1 cellular context compared by ENCODE assay signal in the genomic region with DNA sequence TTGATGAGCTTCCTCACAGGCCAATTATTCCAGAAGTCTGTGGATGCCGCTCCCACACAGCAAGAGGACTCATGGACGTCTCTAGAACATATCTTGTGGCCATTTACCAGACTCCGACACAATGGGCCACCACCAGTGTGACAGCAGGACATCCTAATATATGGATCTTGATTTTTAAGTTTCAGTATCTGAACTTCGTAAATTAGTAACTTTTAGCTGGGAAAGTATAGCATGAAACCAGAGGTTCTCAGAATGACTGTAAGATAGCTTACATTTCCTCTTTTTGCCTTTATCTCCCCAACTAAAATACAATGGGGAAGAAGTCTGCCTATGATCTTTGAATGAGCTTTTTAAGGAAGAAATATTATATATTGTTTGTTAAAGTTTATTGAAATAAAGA.
TF ChIP-seq lines count a peak whose summit lies in the region.

No MANE protein-coding gene starts in this region.

TF ChIP-seq in GM12878, 131 proteins besides CTCF, POLR2A, EP300 and RAD21 (continued from another document and continues in another):
- TF ChIP-seq, protein P1, sequence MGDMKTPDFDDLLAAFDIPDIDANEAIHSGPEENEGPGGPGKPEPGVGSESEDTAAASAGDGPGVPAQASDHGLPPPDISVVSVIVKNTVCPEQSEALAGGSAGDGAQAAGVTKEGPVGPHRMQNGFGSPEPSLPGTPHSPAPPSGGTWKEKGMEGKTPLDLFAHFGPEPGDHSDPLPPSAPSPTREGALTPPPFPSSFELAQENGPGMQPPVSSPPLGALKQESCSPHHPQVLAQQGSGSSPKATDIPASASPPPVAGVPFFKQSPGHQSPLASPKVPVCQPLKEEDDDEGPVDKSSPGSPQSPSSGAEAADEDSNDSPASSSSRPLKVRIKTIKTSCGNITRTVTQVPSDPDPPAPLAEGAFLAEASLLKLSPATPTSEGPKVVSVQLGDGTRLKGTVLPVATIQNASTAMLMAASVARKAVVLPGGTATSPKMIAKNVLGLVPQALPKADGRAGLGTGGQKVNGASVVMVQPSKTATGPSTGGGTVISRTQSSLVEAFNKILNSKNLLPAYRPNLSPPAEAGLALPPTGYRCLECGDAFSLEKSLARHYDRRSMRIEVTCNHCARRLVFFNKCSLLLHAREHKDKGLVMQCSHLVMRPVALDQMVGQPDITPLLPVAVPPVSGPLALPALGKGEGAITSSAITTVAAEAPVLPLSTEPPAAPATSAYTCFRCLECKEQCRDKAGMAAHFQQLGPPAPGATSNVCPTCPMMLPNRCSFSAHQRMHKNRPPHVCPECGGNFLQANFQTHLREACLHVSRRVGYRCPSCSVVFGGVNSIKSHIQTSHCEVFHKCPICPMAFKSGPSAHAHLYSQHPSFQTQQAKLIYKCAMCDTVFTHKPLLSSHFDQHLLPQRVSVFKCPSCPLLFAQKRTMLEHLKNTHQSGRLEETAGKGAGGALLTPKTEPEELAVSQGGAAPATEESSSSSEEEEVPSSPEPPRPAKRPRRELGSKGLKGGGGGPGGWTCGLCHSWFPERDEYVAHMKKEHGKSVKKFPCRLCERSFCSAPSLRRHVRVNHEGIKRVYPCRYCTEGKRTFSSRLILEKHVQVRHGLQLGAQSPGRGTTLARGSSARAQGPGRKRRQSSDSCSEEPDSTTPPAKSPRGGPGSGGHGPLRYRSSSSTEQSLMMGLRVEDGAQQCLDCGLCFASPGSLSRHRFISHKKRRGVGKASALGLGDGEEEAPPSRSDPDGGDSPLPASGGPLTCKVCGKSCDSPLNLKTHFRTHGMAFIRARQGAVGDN (IDR thresholded peaks at IDR 0.05): no peak
- TF ChIP-seq ZNF622 (IDR thresholded peaks at IDR 0.05) (no peak), ZNF24 (IDR thresholded peaks at IDR 0.05) (peak; percentile 50; the same call in 1 of the 2 replicates), LARP7 (IDR thresholded peaks at IDR 0.05) (no peak), EZH2 (IDR thresholded peaks at IDR 0.05; ENCODE audit: borderline replicate concordance, control insufficient read depth, low read depth, low read length) (no peak), ZNF274 (IDR thresholded peaks at IDR 0.05; ENCODE audit: insufficient read depth, insufficient read length) (no peak), FOXM1 (IDR thresholded peaks at IDR 0.05; ENCODE audit: low read depth, low read length) (peak; percentile 74; the same call in 1 of the 2 replicates), MEF2A (IDR thresholded peaks at IDR 0.05; ENCODE audit: insufficient read depth, low read depth, low read length) (0 out of 2 replicates have a peak, but pooled peaks have one; percentile 37), NBN (IDR thresholded peaks at IDR 0.05) (no peak), CHD4 (IDR thresholded peaks at IDR 0.05) (no peak), PML (IDR thresholded peaks at IDR 0.05; ENCODE audit: low read length) (no peak), RCOR1 (conservative IDR thresholded peaks at IDR 0.05; ENCODE audit: low read depth, low read length) (peak; percentile 83; the same call in 1 of the 2 replicates), HCFC1 (IDR thresholded peaks at IDR 0.05; ENCODE audit: low read length) (no peak), RBBP5 (conservative IDR thresholded peaks at IDR 0.05) (no peak), SRF (IDR thresholded peaks at IDR 0.05; ENCODE audit: low read depth in 2 of 2, low read length in 2 of 2) (no peak), PAX8 (IDR thresholded peaks at IDR 0.05) (no peak), NFXL1 (IDR thresholded peaks at IDR 0.05; ENCODE audit: borderline replicate concordance) (no peak), SMAD1 (IDR thresholded peaks at IDR 0.05; ENCODE audit: low read depth, partially characterized antibody) (no peak), NFYA (IDR thresholded peaks at IDR 0.05; ENCODE audit: borderline replicate concordance, low read depth, low read length) (no peak), SREBF1 (IDR thresholded peaks at IDR 0.05; ENCODE audit: low read length) (no peak; the same call in 1 of the 2 replicates), SMARCA5 (IDR thresholded peaks at IDR 0.05) (no peak; the same call in 1 of the 2 replicates), HDAC2 (IDR thresholded peaks at IDR 0.05) (no peak), CREB1 (IDR thresholded peaks at IDR 0.05; ENCODE audit: low read depth) (no peak), MTA2 (IDR thresholded peaks at IDR 0.05; ENCODE audit: low read depth) (peak; percentile 92), CBX3 (IDR thresholded peaks at IDR 0.05; ENCODE audit: borderline replicate concordance, low read depth) (no peak), MTA3 (IDR thresholded peaks at IDR 0.05; ENCODE audit: borderline replicate concordance, low read length) (no peak), CEBPB (IDR thresholded peaks at IDR 0.05; ENCODE audit: borderline replicate concordance in 1 of 2, low read depth in 2 of 2, low read length in 2 of 2) (no peak), RB1 (IDR thresholded peaks at IDR 0.05; ENCODE audit: borderline replicate concordance) (no peak), BMI1 (IDR thresholded peaks at IDR 0.05; ENCODE audit: borderline replicate concordance) (peak; percentile 58; the same call in 1 of the 2 replicates), JUND (IDR thresholded peaks at IDR 0.05; ENCODE audit: low read depth, low read length) (peak; percentile 90), TARDBP (IDR thresholded peaks at IDR 0.05; ENCODE audit: borderline replicate concordance) (no peak), KAT2A (conservative IDR thresholded peaks at IDR 0.05; ENCODE audit: control insufficient read depth, low read depth, low read length) (no peak), YY1 (IDR thresholded peaks at IDR 0.05; ENCODE audit: low read depth, low read length) (no peak), ATF7 (IDR thresholded peaks at IDR 0.05; ENCODE audit: low read depth) (peak; percentile 71), EGR1 (IDR thresholded peaks at IDR 0.05; ENCODE audit: borderline replicate concordance in 1 of 2, low read depth in 2 of 2, low read length in 2 of 2) (no peak), BACH1 (IDR thresholded peaks at IDR 0.05; ENCODE audit: borderline replicate concordance) (peak; percentile 71; the same call in 1 of the 2 replicates), BHLHE40 (IDR thresholded peaks at IDR 0.05; ENCODE audit: borderline replicate concordance in 1 of 2, low read depth in 2 of 2, low read length in 1 of 2) (no peak)
- TF ChIP-seq, protein P2, sequence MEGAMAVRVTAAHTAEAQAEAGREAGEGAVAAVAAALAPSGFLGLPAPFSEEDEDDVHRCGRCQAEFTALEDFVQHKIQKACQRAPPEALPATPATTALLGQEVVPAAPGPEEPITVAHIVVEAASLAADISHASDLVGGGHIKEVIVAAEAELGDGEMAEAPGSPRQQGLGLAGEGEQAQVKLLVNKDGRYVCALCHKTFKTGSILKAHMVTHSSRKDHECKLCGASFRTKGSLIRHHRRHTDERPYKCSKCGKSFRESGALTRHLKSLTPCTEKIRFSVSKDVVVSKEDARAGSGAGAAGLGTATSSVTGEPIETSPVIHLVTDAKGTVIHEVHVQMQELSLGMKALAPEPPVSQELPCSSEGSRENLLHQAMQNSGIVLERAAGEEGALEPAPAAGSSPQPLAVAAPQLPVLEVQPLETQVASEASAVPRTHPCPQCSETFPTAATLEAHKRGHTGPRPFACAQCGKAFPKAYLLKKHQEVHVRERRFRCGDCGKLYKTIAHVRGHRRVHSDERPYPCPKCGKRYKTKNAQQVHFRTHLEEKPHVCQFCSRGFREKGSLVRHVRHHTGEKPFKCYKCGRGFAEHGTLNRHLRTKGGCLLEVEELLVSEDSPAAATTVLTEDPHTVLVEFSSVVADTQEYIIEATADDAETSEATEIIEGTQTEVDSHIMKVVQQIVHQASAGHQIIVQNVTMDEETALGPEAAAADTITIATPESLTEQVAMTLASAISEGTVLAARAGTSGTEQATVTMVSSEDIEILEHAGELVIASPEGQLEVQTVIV (IDR thresholded peaks at IDR 0.05; ENCODE audit: borderline replicate concordance, partially characterized antibody): no peak
- TF ChIP-seq, protein P3, sequence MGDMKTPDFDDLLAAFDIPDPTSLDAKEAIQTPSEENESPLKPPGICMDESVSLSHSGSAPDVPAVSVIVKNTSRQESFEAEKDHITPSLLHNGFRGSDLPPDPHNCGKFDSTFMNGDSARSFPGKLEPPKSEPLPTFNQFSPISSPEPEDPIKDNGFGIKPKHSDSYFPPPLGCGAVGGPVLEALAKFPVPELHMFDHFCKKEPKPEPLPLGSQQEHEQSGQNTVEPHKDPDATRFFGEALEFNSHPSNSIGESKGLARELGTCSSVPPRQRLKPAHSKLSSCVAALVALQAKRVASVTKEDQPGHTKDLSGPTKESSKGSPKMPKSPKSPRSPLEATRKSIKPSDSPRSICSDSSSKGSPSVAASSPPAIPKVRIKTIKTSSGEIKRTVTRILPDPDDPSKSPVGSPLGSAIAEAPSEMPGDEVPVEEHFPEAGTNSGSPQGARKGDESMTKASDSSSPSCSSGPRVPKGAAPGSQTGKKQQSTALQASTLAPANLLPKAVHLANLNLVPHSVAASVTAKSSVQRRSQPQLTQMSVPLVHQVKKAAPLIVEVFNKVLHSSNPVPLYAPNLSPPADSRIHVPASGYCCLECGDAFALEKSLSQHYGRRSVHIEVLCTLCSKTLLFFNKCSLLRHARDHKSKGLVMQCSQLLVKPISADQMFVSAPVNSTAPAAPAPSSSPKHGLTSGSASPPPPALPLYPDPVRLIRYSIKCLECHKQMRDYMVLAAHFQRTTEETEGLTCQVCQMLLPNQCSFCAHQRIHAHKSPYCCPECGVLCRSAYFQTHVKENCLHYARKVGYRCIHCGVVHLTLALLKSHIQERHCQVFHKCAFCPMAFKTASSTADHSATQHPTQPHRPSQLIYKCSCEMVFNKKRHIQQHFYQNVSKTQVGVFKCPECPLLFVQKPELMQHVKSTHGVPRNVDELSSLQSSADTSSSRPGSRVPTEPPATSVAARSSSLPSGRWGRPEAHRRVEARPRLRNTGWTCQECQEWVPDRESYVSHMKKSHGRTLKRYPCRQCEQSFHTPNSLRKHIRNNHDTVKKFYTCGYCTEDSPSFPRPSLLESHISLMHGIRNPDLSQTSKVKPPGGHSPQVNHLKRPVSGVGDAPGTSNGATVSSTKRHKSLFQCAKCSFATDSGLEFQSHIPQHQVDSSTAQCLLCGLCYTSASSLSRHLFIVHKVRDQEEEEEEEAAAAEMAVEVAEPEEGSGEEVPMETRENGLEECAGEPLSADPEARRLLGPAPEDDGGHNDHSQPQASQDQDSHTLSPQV (IDR thresholded peaks at IDR 0.05): no peak
- TF ChIP-seq, protein P4, sequence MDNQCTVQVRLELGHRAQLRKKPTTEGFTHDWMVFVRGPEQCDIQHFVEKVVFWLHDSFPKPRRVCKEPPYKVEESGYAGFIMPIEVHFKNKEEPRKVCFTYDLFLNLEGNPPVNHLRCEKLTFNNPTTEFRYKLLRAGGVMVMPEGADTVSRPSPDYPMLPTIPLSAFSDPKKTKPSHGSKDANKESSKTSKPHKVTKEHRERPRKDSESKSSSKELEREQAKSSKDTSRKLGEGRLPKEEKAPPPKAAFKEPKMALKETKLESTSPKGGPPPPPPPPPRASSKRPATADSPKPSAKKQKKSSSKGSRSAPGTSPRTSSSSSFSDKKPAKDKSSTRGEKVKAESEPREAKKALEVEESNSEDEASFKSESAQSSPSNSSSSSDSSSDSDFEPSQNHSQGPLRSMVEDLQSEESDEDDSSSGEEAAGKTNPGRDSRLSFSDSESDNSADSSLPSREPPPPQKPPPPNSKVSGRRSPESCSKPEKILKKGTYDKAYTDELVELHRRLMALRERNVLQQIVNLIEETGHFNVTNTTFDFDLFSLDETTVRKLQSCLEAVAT (IDR thresholded peaks at IDR 0.05): no peak
- TF ChIP-seq, protein P5, sequence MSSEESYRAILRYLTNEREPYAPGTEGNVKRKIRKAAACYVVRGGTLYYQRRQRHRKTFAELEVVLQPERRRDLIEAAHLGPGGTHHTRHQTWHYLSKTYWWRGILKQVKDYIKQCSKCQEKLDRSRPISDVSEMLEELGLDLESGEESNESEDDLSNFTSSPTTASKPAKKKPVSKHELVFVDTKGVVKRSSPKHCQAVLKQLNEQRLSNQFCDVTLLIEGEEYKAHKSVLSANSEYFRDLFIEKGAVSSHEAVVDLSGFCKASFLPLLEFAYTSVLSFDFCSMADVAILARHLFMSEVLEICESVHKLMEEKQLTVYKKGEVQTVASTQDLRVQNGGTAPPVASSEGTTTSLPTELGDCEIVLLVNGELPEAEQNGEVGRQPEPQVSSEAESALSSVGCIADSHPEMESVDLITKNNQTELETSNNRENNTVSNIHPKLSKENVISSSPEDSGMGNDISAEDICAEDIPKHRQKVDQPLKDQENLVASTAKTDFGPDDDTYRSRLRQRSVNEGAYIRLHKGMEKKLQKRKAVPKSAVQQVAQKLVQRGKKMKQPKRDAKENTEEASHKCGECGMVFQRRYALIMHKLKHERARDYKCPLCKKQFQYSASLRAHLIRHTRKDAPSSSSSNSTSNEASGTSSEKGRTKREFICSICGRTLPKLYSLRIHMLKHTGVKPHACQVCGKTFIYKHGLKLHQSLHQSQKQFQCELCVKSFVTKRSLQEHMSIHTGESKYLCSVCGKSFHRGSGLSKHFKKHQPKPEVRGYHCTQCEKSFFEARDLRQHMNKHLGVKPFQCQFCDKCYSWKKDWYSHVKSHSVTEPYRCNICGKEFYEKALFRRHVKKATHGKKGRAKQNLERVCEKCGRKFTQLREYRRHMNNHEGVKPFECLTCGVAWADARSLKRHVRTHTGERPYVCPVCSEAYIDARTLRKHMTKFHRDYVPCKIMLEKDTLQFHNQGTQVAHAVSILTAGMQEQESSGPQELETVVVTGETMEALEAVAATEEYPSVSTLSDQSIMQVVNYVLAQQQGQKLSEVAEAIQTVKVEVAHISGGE (CRISPR knock-in tag; IDR thresholded peaks at IDR 0.05): no peak
- TF ChIP-seq, protein P6, sequence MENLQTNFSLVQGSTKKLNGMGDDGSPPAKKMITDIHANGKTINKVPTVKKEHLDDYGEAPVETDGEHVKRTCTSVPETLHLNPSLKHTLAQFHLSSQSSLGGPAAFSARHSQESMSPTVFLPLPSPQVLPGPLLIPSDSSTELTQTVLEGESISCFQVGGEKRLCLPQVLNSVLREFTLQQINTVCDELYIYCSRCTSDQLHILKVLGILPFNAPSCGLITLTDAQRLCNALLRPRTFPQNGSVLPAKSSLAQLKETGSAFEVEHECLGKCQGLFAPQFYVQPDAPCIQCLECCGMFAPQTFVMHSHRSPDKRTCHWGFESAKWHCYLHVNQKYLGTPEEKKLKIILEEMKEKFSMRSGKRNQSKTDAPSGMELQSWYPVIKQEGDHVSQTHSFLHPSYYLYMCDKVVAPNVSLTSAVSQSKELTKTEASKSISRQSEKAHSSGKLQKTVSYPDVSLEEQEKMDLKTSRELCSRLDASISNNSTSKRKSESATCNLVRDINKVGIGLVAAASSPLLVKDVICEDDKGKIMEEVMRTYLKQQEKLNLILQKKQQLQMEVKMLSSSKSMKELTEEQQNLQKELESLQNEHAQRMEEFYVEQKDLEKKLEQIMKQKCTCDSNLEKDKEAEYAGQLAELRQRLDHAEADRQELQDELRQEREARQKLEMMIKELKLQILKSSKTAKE (IDR thresholded peaks at IDR 0.05; ENCODE audit: low read depth, poor library complexity, severe bottlenecking): peak; percentile 84
